In the genomic region with DNA sequence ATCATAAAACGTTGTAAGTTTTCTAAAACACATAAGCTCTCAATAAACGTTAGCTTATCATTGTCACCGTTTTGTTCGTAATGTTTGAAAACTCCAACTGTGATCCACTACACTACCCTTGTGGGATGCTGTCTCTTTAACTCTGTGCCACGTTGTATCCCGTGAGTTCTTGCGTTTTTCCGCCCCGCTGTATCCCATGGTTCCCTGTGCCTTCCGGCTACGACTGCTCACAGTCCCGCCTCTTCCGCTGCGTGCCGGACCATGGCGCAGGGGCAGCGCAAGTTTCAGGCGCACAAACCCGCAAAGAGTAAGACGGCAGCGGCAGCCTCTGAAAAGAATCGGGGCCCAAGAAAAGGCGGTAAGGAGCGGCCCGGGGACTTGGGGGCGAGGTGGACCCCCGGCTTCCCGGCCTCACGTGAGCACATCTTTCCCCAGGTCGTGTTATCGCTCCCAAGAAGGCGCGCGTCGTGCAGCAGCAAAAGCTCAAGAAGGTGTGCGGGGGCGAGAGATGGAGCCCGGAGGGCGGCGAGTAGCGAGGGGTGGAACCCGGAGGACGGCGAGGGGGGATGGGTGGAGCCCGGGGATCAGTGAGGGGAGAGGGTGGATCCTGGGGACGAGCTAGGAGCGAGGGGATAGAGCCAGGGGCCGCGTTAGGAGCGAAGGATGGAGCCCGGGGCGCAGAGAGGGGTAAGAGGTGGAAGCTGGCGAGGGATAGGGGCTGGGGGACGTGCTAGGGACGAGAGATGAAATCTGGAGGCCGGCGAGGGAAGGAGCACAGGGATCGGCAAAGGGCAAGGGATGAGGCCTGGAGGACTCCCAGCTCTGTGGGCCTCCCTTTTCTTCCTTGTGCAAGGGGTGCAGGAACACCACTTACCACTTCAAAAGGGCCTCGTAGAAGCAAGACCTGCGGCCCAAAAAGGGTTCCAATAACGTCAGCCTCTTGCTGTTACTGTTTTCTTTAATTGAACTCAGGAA, we compare ENCODE assay signal across 8 cellular contexts. TPM values are rescaled to one million over a fixed set of nuclear protein-coding genes. Genes with fewer than 3 reads are reported as not detected.
DNase-seq lines count a peak whose midpoint lies in the region; ATAC-seq, FAIRE-seq and TF ChIP-seq lines count a peak whose summit lies in the region.

A gene (plus strand): TSS at position 240 of the 975 bp plus-strand sequence. CDS start 22 bp downstream, at position 262.

- peaks cover 31% of the 10 kb centered on the region for H3K36me3 ChIP-seq in right atrium auricular region
- H3K36me3 ChIP-seq in psoas muscle (ENCODE audit: insufficient read depth in 1 of 2, low read depth in 1 of 2) = peaks cover 6 to 64% of the 10 kb centered on the region in 2 donors

- H3K4me3 ChIP-seq in right atrium auricular region (peak within 1 kb of the TSS; percentile 88 to 99), psoas muscle (peak within 1 kb of the TSS; percentile 85)

- DNase-seq in NCI-H187 treated with DMSO at 0.1 percent for 48 hours (lab: John Stamatoyannopoulos, UW) = peak; percentile 50
- DNase-seq in anterior cingulate cortex (lab: John Stamatoyannopoulos, UW) = peak; percentile 39 to 95 (median 88)
- peak; percentile 91 for DNase-seq in right atrium auricular region (ENCODE audit: low spot score)
- DNase-seq in psoas muscle = peak; percentile 91 to 94
- DNase-seq in urothelium cell line (ENCODE audit: low spot score) = peak; percentile 84

- H3K27ac ChIP-seq in right atrium auricular region = peak within 1 kb of the TSS; percentile 91 to 96
- peak within 1 kb of the TSS; percentile 79 for H3K27ac ChIP-seq in psoas muscle

- no peak for FAIRE-seq in urothelium cell line (lab: Jason Lieb, UNC)

- no peaks in the 10 kb centered on the region for H3K9me3 ChIP-seq in right atrium auricular region
- H3K9me3 ChIP-seq in psoas muscle = no peaks in the 10 kb centered on the region

- intact Hi-C loops in T-helper 2 cell treated with Interferon-gamma antibody and Interleukin-4, amounts not matched to agents 100 ng/mL and 5 ng/mL, for 36 hours (cut with micrococcal nuclease) = loop anchor here (1.0 to 5.0 kb wide), 3 partner anchors 21 to 308 kb away; a partner anchor contains a TSS
- intact Hi-C loops in psoas muscle (cut with DNase I) = loop anchor here (10.0 kb wide), 1 partner anchor 300 kb away; a partner anchor contains a TSS

- ATAC-seq in GM18499 (IDR thresholded peaks at IDR 0.05; ENCODE audit: insufficient read depth, unreplicated experiment) (peak; percentile 75), HG02943 (IDR thresholded peaks at IDR 0.05; ENCODE audit: low read depth, unreplicated experiment) (peak; percentile 80), psoas muscle (peak; percentile 97 to 99 (median 98))

- H3K27me3 ChIP-seq in right atrium auricular region (no peaks in the 10 kb centered on the region), psoas muscle (ENCODE audit: insufficient read depth in 3 of 3, low read length in 2 of 3) (no peaks in the 10 kb centered on the region)

- TF ChIP-seq CTCF in right atrium auricular region (IDR thresholded peaks at IDR 0.05) = no peak
- no peak for TF ChIP-seq CTCF in psoas muscle (IDR thresholded peaks at IDR 0.05)

- whole genome bisulfite sequencing in psoas muscle, 3 donors = 0 to 1% (median 0%) methylated on average over 59 to 61 of the region's 61 CpGs

- H3K4me1 ChIP-seq in right atrium auricular region = peaks cover 0 to 18% of the 10 kb centered on the region in 2 donors
- peaks cover 11% of the 10 kb centered on the region for H3K4me1 ChIP-seq in psoas muscle

RNA-seq across cellular contexts. Expression of the gene that starts here (rescaled TPM):
- total RNA-seq in T-helper 2 cell treated with Interferon-gamma antibody and Interleukin-4, amounts not matched to agents 100 ng/mL and 5 ng/mL, for 36 hours = 103 and 106 TPM in 2 replicates
- total RNA-seq in right atrium auricular region = 100 to 1,000 TPM; 272 to 304 TPM
- 100 to 1,000 TPM in 2 of 4 donors, 10 to 100 TPM in 2; 88.9 to 109 (median 95.5) TPM for total RNA-seq in psoas muscle
- polyA plus RNA-seq in psoas muscle = 100 to 1,000 TPM; 147 to 196 (median 195) TPM

Comparison
In these comparisons a context has a peak if more than half of its experiments do, and no peak if none do; other contexts are left out.
1. Peak in every context shown above with its lines: DNase-seq, ATAC-seq, H3K4me3 ChIP-seq and H3K27ac ChIP-seq.